In genomic region chr1:60916926-60917325, GRCh38 we compare ENCODE assay signal across 18 cellular contexts.
"Had no signal": no experiment of that assay in that cellular context is flagged by ENCODE, and none has a peak within 500 bp of the region (broad histone marks: within the 10 kb centered on the region; RNA-seq: fewer than 3 reads in every experiment).

No MANE protein-coding gene starts in this region.

- H3K36me3 ChIP-seq: adrenal gland, gastrocnemius medialis, heart right ventricle, spleen, upper lobe of left lung had no signal

- H3K27ac Mint-ChIP-seq: activated CD4-positive, alpha-beta memory T cell treated with anti-CD3 and anti-CD28 coated beads, Interleukin-2, amount 10 ng/mL, durations not matched to agents 7 days and 5 days; activated CD4-positive, alpha-beta T cell treated with anti-CD3 and anti-CD28 coated beads for 36 hours; activated naive CD4-positive, alpha-beta T cell treated with anti-CD3 and anti-CD28 coated beads, Interleukin-2, amount 50 U/mL, for 24 hours; mesothelial cell of epicardium; nephron progenitor cell; stimulated activated naive CD8-positive, alpha-beta T cell treated with anti-CD3 and anti-CD28 coated beads, Interleukin-15, Interleukin-2, amounts not matched to agents 100 ng/mL and 50 ng/mL, for 24 hours had no signal

- H3K9me3 ChIP-seq: adrenal gland, gastrocnemius medialis, heart right ventricle, psoas muscle, spleen, testis, upper lobe of left lung had no signal

- H3K27ac ChIP-seq: adrenal gland, gastrocnemius medialis, psoas muscle, spleen, testis, upper lobe of left lung had no signal

- DNase-seq: activated CD4-positive, alpha-beta memory T cell treated with anti-CD3 and anti-CD28 coated beads, Interleukin-2, amount 10 ng/mL, durations not matched to agents 7 days and 5 days; activated CD4-positive, alpha-beta T cell treated with anti-CD3 and anti-CD28 coated beads for 36 hours; activated effector memory CD4-positive, alpha-beta T cell treated with Interleukin-2 at 50 U/mL for 16 hours; activated T-cell treated with anti-CD3 and anti-CD28 coated beads, Interleukin-2, amount 50 U/mL, for 4 hours; adrenal gland; gastrocnemius medialis; left cardiac atrium; nephron progenitor cell; psoas muscle; spleen; testis; upper lobe of left lung had no signal

- H3K4me3 Mint-ChIP-seq: activated CD4-positive, alpha-beta memory T cell treated with anti-CD3 and anti-CD28 coated beads, Interleukin-2, amount 10 ng/mL, durations not matched to agents 7 days and 5 days; activated CD4-positive, alpha-beta T cell treated with anti-CD3 and anti-CD28 coated beads for 36 hours; activated naive CD4-positive, alpha-beta T cell treated with anti-CD3 and anti-CD28 coated beads, Interleukin-2, amount 50 U/mL, for 24 hours; activated T-cell treated with anti-CD3 and anti-CD28 coated beads, Interleukin-2, amount 50 U/mL, for 4 hours; mesothelial cell of epicardium; nephron progenitor cell; stimulated activated naive CD8-positive, alpha-beta T cell treated with anti-CD3 and anti-CD28 coated beads, Interleukin-15, Interleukin-2, amounts not matched to agents 100 ng/mL and 50 ng/mL, for 24 hours had no signal

- H3K36me3 Mint-ChIP-seq: activated naive CD4-positive, alpha-beta T cell treated with anti-CD3 and anti-CD28 coated beads, Interleukin-2, amount 50 U/mL, for 24 hours; mesothelial cell of epicardium had no signal

- H3K4me3 ChIP-seq: adrenal gland, gastrocnemius medialis, heart right ventricle, lung, psoas muscle, spleen, testis, upper lobe of left lung had no signal

- H3K4me1 Mint-ChIP-seq: activated CD4-positive, alpha-beta memory T cell treated with anti-CD3 and anti-CD28 coated beads, Interleukin-2, amount 10 ng/mL, durations not matched to agents 7 days and 5 days; activated CD4-positive, alpha-beta T cell treated with anti-CD3 and anti-CD28 coated beads for 36 hours; activated naive CD4-positive, alpha-beta T cell treated with anti-CD3 and anti-CD28 coated beads, Interleukin-2, amount 50 U/mL, for 24 hours had no signal

- H3K27me3 ChIP-seq: adrenal gland, gastrocnemius medialis, heart right ventricle, spleen, testis, upper lobe of left lung had no signal

- ATAC-seq: activated CD4-positive, alpha-beta T cell treated with anti-CD3 and anti-CD28 coated beads for 36 hours; activated T-cell treated with anti-CD3 and anti-CD28 coated beads, Interleukin-2, amount 50 U/mL, for 4 hours; gastrocnemius medialis; psoas muscle; sciatic nerve had no signal

- H3K9me3 Mint-ChIP-seq: activated CD4-positive, alpha-beta memory T cell treated with anti-CD3 and anti-CD28 coated beads, Interleukin-2, amount 10 ng/mL, durations not matched to agents 7 days and 5 days; activated naive CD4-positive, alpha-beta T cell treated with anti-CD3 and anti-CD28 coated beads, Interleukin-2, amount 50 U/mL, for 24 hours; activated T-cell treated with anti-CD3 and anti-CD28 coated beads, Interleukin-2, amount 50 U/mL, for 4 hours; stimulated activated naive CD8-positive, alpha-beta T cell treated with anti-CD3 and anti-CD28 coated beads, Interleukin-15, Interleukin-2, amounts not matched to agents 100 ng/mL and 50 ng/mL, for 24 hours had no signal
